8 cellular contexts compared by ENCODE assay signal in the genomic region with DNA sequence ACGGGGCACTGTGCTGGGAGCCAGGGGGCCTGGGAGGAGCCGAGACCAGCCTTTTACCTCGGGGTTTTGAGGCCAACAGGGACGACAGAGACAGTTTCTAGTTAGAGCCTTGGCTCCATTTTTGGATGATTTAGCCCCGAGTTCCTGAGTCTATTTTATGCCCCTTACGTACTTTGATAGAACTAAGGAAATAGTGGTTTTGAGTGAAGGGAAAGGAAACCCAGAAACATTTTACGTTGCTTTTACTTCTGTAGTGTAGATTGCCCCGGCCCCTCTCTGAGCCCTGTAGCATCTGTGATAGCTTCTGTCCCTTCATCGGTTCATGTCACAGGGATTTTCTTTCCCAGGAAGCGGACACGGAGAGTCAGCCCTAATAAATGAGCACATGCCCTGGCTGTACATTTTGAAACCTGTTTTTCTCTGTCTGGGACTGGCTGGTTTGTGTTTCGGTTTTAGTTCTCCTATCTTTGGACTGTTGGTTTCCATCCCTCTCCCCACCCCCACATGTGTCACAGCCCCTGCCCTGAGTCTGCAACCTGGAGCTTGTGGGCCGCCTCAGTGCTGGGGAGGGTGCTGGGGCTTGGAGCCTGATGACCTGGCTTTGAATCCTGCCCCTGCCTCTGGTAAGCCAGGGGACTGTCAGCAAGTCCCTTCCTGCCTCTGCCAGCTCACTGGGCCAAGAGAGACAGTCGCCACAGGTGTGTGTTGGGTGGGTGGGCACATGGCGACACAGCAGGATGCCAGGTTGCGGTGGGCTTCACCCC. TPM values are rescaled to one million over a fixed set of nuclear protein-coding genes. Genes with fewer than 3 reads are reported as not detected.
DNase-seq lines count a peak whose midpoint lies in the region; ATAC-seq and TF ChIP-seq lines count a peak whose summit lies in the region.

No MANE protein-coding gene starts in this region.

- peaks cover 18% of the 10 kb centered on the region for H3K36me3 ChIP-seq in brain microvascular endothelial cell (replicated peaks)

- in situ Hi-C loops in brain microvascular endothelial cell (cut with HindIII; ENCODE audit: low pct_ligation_motif_present, low sequenced_read_pairs), result no loop called here

- no peaks in the 10 kb centered on the region for H3K9me3 Mint-ChIP-seq in stimulated activated memory B cell treated with anti-CD40 and anti-IgM and Interleukin-4, amounts not matched to agents 10 μg/mL and 1 μg/mL and 100 μg/mL, for 72 hours

- H3K27me3 ChIP-seq in brain microvascular endothelial cell (replicated peaks), result no peaks in the 10 kb centered on the region

- H3K4me1 Mint-ChIP-seq in stimulated activated memory B cell treated with anti-CD40 and anti-IgM and Interleukin-4, amounts not matched to agents 10 μg/mL and 1 μg/mL and 100 μg/mL, for 72 hours, result peaks cover 74% of the 10 kb centered on the region

- TF ChIP-seq CTCF in brain microvascular endothelial cell (IDR thresholded peaks at IDR 0.05; ENCODE audit: low read depth, low read length, missing control alignments), result no peak

- H3K4me3 ChIP-seq in brain microvascular endothelial cell (ENCODE audit: low read depth, low read length), result no peak overlapping the region

- no peak overlapping the region for H3K27ac ChIP-seq in brain microvascular endothelial cell

- ATAC-seq in GM21360 (IDR thresholded peaks at IDR 0.05; ENCODE audit: unreplicated experiment) (peak; percentile 47), HG03565 (IDR thresholded peaks at IDR 0.05; ENCODE audit: unreplicated experiment) (peak; percentile 25), left lobe of liver (peak; percentile 37)
- peak; percentile 83 for ATAC-seq in stimulated activated memory B cell treated with anti-CD40 and anti-IgM and Interleukin-4, amounts not matched to agents 10 μg/mL and 1 μg/mL and 100 μg/mL, for 72 hours

- DNase-seq in activated CD8-positive, alpha-beta memory T cell treated with anti-CD3 and anti-CD28 coated beads, Interleukin-2, amount 50 U/mL, for 48 hours, result peak; percentile 83
- DNase-seq in left lobe of liver (ENCODE audit: low spot score) (no peak), RKO (ENCODE audit: low spot score) (no peak), NCI-H2029 (lab: John Stamatoyannopoulos, UW) (no peak), brain microvascular endothelial cell (no peak)

- H3K27ac Mint-ChIP-seq in stimulated activated memory B cell treated with anti-CD40 and anti-IgM and Interleukin-4, amounts not matched to agents 10 μg/mL and 1 μg/mL and 100 μg/mL, for 72 hours, result peak overlapping the region; percentile 100

- peaks cover 17% of the 10 kb centered on the region for H3K36me3 Mint-ChIP-seq in stimulated activated memory B cell treated with anti-CD40 and anti-IgM and Interleukin-4, amounts not matched to agents 10 μg/mL and 1 μg/mL and 100 μg/mL, for 72 hours

- H3K4me3 Mint-ChIP-seq in stimulated activated memory B cell treated with anti-CD40 and anti-IgM and Interleukin-4, amounts not matched to agents 10 μg/mL and 1 μg/mL and 100 μg/mL, for 72 hours, result peak overlapping the region; percentile 82

- H3K27me3 Mint-ChIP-seq in stimulated activated memory B cell treated with anti-CD40 and anti-IgM and Interleukin-4, amounts not matched to agents 10 μg/mL and 1 μg/mL and 100 μg/mL, for 72 hours, result no peaks in the 10 kb centered on the region

RNA-seq across cellular contexts. Expression of a gene that starts 6.9 kb away (rescaled TPM):
- total RNA-seq in left lobe of liver, result 1.9 TPM

RNA-seq across cellular contexts. Expression of a gene that starts 30.3 kb away (rescaled TPM):
- 10.8 TPM for total RNA-seq in left lobe of liver

RNA-seq across cellular contexts. Expression of a gene that starts 38.2 kb away (rescaled TPM):
- 8.3 TPM for total RNA-seq in left lobe of liver

RNA-seq across cellular contexts. Expression of a gene that starts 38.3 kb away (rescaled TPM):
- total RNA-seq in left lobe of liver, result 16.4 TPM

RNA-seq across cellular contexts. Expression of a gene that starts 52.3 kb away (rescaled TPM):
- 29.9 TPM for total RNA-seq in left lobe of liver

Comparison
In these comparisons a context has a peak if more than half of its experiments do, and no peak if none do; other contexts are left out.
1. ATAC-seq: peak in every context shown above with its lines; median percentile 83 in stimulated activated memory B cell treated with anti-CD40 and anti-IgM and Interleukin-4, amounts not matched to agents 10 μg/mL and 1 μg/mL and 100 μg/mL, for 72 hours; 47 in GM21360; 37 in left lobe of liver; 25 in HG03565.